15 cellular contexts compared by ENCODE assay signal in the genomic region with DNA sequence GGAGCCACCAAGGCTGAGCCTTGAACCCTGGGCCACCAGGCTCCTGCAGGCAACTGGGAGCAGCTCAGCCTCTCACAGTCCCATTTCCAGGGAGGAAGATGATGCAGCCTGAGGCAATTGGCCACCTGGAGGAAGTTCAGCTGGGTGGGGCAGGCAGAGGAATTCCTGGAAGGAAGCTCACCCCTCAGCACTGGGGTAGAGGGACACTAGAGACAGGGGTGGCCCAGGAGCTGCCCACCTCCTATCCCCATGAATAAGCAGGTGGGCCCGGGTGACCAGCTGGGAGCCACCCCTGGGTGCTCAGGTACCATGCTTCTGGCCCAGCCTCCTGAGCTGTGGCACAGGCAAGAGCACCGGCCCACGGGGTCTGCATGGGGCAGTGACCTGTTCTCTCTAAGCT. TPM values are rescaled to one million over a fixed set of nuclear protein-coding genes. Genes with fewer than 3 reads are reported as not detected.
DNase-seq lines count a peak whose midpoint lies in the region; ATAC-seq and TF ChIP-seq lines count a peak whose summit lies in the region.
"Had no signal": no experiment of that assay in that cellular context is flagged by ENCODE, and none has a peak within 500 bp of the region (broad histone marks: within the 10 kb centered on the region; RNA-seq: fewer than 3 reads in every experiment).

No MANE protein-coding gene starts in this region.

- H4K20me1 ChIP-seq in GM23338 (replicated peaks; ENCODE audit: insufficient read depth), result no peaks in the 10 kb centered on the region

- no peak for TF ChIP-seq POLR2A in sigmoid colon (IDR thresholded peaks at IDR 0.05)

- H3K27me3 ChIP-seq in H7 (ENCODE audit: control insufficient read depth, insufficient read depth, low read length) (peaks cover 32% of the 10 kb centered on the region), sigmoid colon (peaks cover 14 to 35% (median 16%) of the 10 kb centered on the region in 3 donors), GM23338 (ENCODE audit: insufficient read depth) (peaks cover 35% of the 10 kb centered on the region)

- intact Hi-C loops in sigmoid colon (cut with DNase I), result no loop called here

- H3K4me2 ChIP-seq in GM23338, result no peak overlapping the region

- DNase-seq in A172 (ENCODE audit: low spot score), result peak; percentile 28
- DNase-seq in H7, result peak; percentile 15
- peak; percentile 13 for DNase-seq in epidermal melanocyte (ENCODE audit: insufficient read length, low spot score)
- DNase-seq in sigmoid colon, result peak; percentile 58
- no peak for DNase-seq in GM23338 (ENCODE audit: low spot score)
- DNase-seq in amniotic stem cell (lab: John Stamatoyannopoulos, UW), result no peak
- no peak for DNase-seq in HCEC 1CT
- DNase-seq: DMS 273 treated with DMSO at 0.1 percent for 48 hours, Karpas-422, NCI-H1436, NCI-H2081 treated with DMSO at 0.1 percent for 48 hours, NCI-H524 had no signal

- H3K9me3 ChIP-seq in sigmoid colon, result no peaks in the 10 kb centered on the region
- H3K9me3 ChIP-seq: SJSA1 had no signal

- H3K9me3 Mint-ChIP-seq in GM23338, result no peaks in the 10 kb centered on the region; the same call in 1 of the 3 replicates

- no peak for TF ChIP-seq CTCF in sigmoid colon (IDR thresholded peaks at IDR 0.05)
- no peak for TF ChIP-seq CTCF in GM23338 (conservative IDR thresholded peaks at IDR 0.05; ENCODE audit: low read depth in 2 of 2)

- no peak overlapping the region for H3K4me3 ChIP-seq in H7 (ENCODE audit: insufficient read depth, low read depth, low read length)
- H3K4me3 ChIP-seq in sigmoid colon, result no peak overlapping the region
- H3K4me3 ChIP-seq in GM23338, result no peak overlapping the region
- H3K4me3 ChIP-seq: SJSA1 had no signal

- H3K27ac ChIP-seq in sigmoid colon (peak overlapping the region in 1 of 4 donors; percentile 41), GM23338 (ENCODE audit: low read depth) (no peak overlapping the region)
- H3K27ac ChIP-seq: SJSA1 had no signal

- no peak overlapping the region for H3K27ac Mint-ChIP-seq in GM23338

- peaks cover 34% of the 10 kb centered on the region for H3K27me3 Mint-ChIP-seq in GM23338 (ENCODE audit: insufficient read depth, low read depth, poor library complexity)

- WGBS in sigmoid colon, 2 donors, result 77 to 85% methylated on average over 3 of the region's 3 CpGs

- no peak overlapping the region for H2AFZ ChIP-seq in GM23338

- H3K9me2 ChIP-seq in GM23338 (ENCODE audit: insufficient read depth), result no peaks in the 10 kb centered on the region

- H3K36me3 ChIP-seq in H7 (replicated peaks; ENCODE audit: control insufficient read depth, insufficient read depth, low read length) (no peaks in the 10 kb centered on the region), sigmoid colon (no peaks in the 10 kb centered on the region), GM23338 (ENCODE audit: insufficient read depth) (no peaks in the 10 kb centered on the region)
- H3K36me3 ChIP-seq: SJSA1 had no signal

- H3K4me1 ChIP-seq in sigmoid colon (peaks cover 0 to 11% (median 9%) of the 10 kb centered on the region in 4 donors), GM23338 (ENCODE audit: insufficient read depth) (peaks cover 10% of the 10 kb centered on the region)

- H3K4me3 Mint-ChIP-seq in GM23338, result no peak overlapping the region

- no peaks in the 10 kb centered on the region; the same call in 2 of the 3 replicates for H3K36me3 Mint-ChIP-seq in GM23338 (ENCODE audit: low read depth)

- peaks cover 19% of the 10 kb centered on the region for H3K4me1 Mint-ChIP-seq in GM23338

- no peaks in the 10 kb centered on the region for H3K79me2 ChIP-seq in GM23338 (replicated peaks; ENCODE audit: insufficient read depth)

- ATAC-seq in GM23338, result no peak

- H3F3A ChIP-seq in GM23338 (replicated peaks; ENCODE audit: low read depth), result no peaks in the 10 kb centered on the region

- no peak for TF ChIP-seq EP300 in sigmoid colon (IDR thresholded peaks at IDR 0.05)

TF ChIP-seq in GM23338, 12 proteins besides CTCF, POLR2A, EP300 and RAD21:
- no peak for TF ChIP-seq JUNB (IDR thresholded peaks at IDR 0.05; ENCODE audit: unreplicated experiment)
- TF ChIP-seq, protein P1, sequence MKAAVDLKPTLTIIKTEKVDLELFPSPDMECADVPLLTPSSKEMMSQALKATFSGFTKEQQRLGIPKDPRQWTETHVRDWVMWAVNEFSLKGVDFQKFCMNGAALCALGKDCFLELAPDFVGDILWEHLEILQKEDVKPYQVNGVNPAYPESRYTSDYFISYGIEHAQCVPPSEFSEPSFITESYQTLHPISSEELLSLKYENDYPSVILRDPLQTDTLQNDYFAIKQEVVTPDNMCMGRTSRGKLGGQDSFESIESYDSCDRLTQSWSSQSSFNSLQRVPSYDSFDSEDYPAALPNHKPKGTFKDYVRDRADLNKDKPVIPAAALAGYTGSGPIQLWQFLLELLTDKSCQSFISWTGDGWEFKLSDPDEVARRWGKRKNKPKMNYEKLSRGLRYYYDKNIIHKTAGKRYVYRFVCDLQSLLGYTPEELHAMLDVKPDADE (IDR thresholded peaks at IDR 0.05), result no peak
- TF ChIP-seq ZNF114 (CRISPR knock-in tag; IDR thresholded peaks at IDR 0.05), result no peak
- TF ChIP-seq POLR2AphosphoS5 (IDR thresholded peaks at IDR 0.05; ENCODE audit: low read depth), result no peak
- TF ChIP-seq EZH2 (IDR thresholded peaks at IDR 0.05; ENCODE audit: low read depth, unreplicated experiment), result no peak
TF ChIP-seq in GM23338: peak in this region for 0.

RNA-seq across cellular contexts. Expression of a gene that starts 3.6 kb away (rescaled TPM):
- not detected in 2 replicates for total RNA-seq in A172 (2014; rRNA removed; shearing (Covaris generic))
- 0.97 and 2.4 TPM in 2 replicates for total RNA-seq in H7 (2014; rRNA removed; shearing (Covaris generic))
- total RNA-seq in sigmoid colon, result 10 to 100 TPM in 1 of 4 donors, 1 to 10 TPM in 3; 2.2 to 10.5 (median 7.8) TPM
- polyA plus RNA-seq in sigmoid colon (1 to 10 TPM in 2 of 3 donors, under 1 TPM in 1; 0.69 to 7.8 (median 2.9) TPM), GM23338 (2016; fragmentation: Nextera tagmentation; extraction: Ambion mirVana) (2.8 and 3.3 TPM in 2 replicates)
- 6.4 and 6.5 TPM in 2 replicates for total RNA-seq in GM23338 (2014; rRNA removed; shearing (Covaris generic))
- total RNA-seq: SJSA1 had no signal

RNA-seq across cellular contexts. Expression of a gene that starts 16.5 kb away (rescaled TPM):
- total RNA-seq in A172 (2014; rRNA removed; shearing (Covaris generic)), result 0.07 TPM in 1 of 2 replicates, not detected in the other
- not detected in 2 replicates for total RNA-seq in H7 (2014; rRNA removed; shearing (Covaris generic))
- total RNA-seq in sigmoid colon, result 10 to 100 TPM in 3 of 4 donors, 1 to 10 TPM in 1; 9.9 to 17.1 (median 10.2) TPM
- polyA plus RNA-seq in sigmoid colon, result 1 to 10 TPM; 2.4 to 6.9 (median 5.3) TPM
- not detected in 2 replicates for total RNA-seq in GM23338 (2014; rRNA removed; shearing (Covaris generic))
- not detected in 2 replicates for polyA plus RNA-seq in GM23338 (2016; fragmentation: Nextera tagmentation; extraction: Ambion mirVana)
- total RNA-seq: Daoy, SJSA1 had no signal
- polyA plus RNA-seq: BJ had no signal

RNA-seq across cellular contexts. Expression of a gene that starts 38.7 kb away (rescaled TPM):
- 108 and 110 TPM in 2 replicates for total RNA-seq in A172 (2014; rRNA removed; shearing (Covaris generic))
- 90.8 and 107 TPM in 2 replicates for total RNA-seq in H7 (2014; rRNA removed; shearing (Covaris generic))
- total RNA-seq in sigmoid colon, result 100 to 1,000 TPM in 1 of 4 donors, 10 to 100 TPM in 3; 53.2 to 116 (median 69.6) TPM
- polyA plus RNA-seq in sigmoid colon (10 to 100 TPM; 15.7 to 38.1 (median 18.0) TPM), GM23338 (2016; fragmentation: Nextera tagmentation; extraction: Ambion mirVana) (126 and 131 TPM in 2 replicates)
- total RNA-seq in GM23338 (2014; rRNA removed; shearing (Covaris generic)), result 79.0 and 86.6 TPM in 2 replicates

RNA-seq across cellular contexts. Expression of a gene that starts 47.1 kb away (rescaled TPM):
- total RNA-seq in A172 (2014; rRNA removed; shearing (Covaris generic)), result not detected in 2 replicates
- total RNA-seq in H7 (2014; rRNA removed; shearing (Covaris generic)), result 3.3 and 5.5 TPM in 2 replicates
- total RNA-seq in sigmoid colon, result 100 to 1,000 TPM in 2 of 4 donors, 10 to 100 TPM in 2; 49.9 to 484 (median 103) TPM
- 10 to 100 TPM in 1 of 3 donors, 1 to 10 TPM in 1, under 1 TPM in 1; 0.69 to 12.3 (median 5.4) TPM for polyA plus RNA-seq in sigmoid colon
- total RNA-seq in GM23338 (2014; rRNA removed; shearing (Covaris generic)), result 4.0 and 6.0 TPM in 2 replicates
- 2.4 and 2.8 TPM in 2 replicates for polyA plus RNA-seq in GM23338 (2016; fragmentation: Nextera tagmentation; extraction: Ambion mirVana)
- total RNA-seq: Daoy, SJSA1 had no signal

RNA-seq across cellular contexts. Expression of a gene that starts 52.4 kb away (rescaled TPM):
- 0.67 TPM in 1 of 2 replicates, not detected in the other for total RNA-seq in A172 (2014; rRNA removed; shearing (Covaris generic))
- 0.11 and 0.94 TPM in 2 replicates for total RNA-seq in H7 (2014; rRNA removed; shearing (Covaris generic))
- total RNA-seq in sigmoid colon, result under 1 TPM in 1 of 4 donors, not detected in 3; 0.81 TPM
- under 1 TPM in 1 of 3 donors, not detected in 2; 0.12 TPM for polyA plus RNA-seq in sigmoid colon
- total RNA-seq in GM23338 (2014; rRNA removed; shearing (Covaris generic)), result 0.69 and 1.3 TPM in 2 replicates
- polyA plus RNA-seq in GM23338 (2016; fragmentation: Nextera tagmentation; extraction: Ambion mirVana), result 0.68 and 0.85 TPM in 2 replicates
- total RNA-seq: Daoy, SJSA1 had no signal

Comparison
In these comparisons a context has a peak if more than half of its experiments do, and no peak if none do; other contexts are left out.
1. DNase-seq: peak in A172 (single experiment), H7 (single experiment), epidermal melanocyte (single experiment) and sigmoid colon (single experiment); none in GM23338 (single experiment), amniotic stem cell (single experiment) and HCEC 1CT (single experiment).
2. RNA of a gene that starts 16.5 kb away (total RNA-seq): 9.9 to 17.1 TPM in sigmoid colon; 0.07 TPM in A172, not detected in H7 and not detected in GM23338; every median in the first group is over 10 times any median in the second.